Comparison of ENCODE assay signal across 8 cellular contexts in the genomic region with DNA sequence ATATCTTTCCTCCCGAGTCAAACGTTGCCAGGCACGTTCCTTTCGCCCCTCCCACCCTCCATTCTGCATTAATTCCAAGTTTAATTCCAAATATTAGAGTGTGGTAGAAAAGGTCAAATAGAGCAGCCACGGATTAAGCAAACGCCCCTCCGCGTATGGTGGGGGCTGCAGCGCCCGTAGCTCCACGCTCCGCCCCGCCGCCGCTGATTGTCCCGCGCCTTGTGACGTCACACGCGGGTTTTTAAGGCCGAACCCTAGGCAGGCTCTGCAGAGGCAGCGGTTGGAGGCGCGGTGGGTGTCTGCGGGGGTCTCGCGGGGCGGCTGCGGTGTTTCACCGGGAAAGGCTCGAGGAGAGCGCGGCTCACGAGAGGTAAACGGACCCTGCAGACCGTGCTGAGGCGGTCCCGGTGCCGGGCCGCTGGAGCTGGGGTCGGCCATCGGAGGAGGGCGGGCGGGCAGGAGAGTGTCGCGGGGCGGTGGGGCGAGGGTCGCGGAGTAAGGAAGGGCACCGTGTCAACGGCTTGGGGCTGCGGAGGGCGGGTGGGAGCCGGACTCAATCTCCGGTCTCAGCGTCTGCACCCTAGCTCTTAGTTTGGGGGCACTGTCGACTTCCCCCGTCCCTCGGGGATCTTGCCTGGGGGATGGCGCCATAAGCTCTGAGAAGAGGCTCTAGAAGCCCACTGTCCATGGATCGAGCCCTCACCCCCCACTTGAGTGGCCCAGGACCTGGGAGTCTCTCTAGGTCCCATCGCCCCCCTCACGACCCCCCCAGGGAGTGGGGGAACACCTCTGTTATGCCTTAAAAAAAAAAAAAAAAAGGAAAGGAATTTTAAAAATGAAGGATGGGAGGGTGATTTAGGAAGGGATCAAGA. TPM values are rescaled to one million over a fixed set of nuclear protein-coding genes. Genes with fewer than 3 reads are reported as not detected.
DNase-seq lines count a peak whose midpoint lies in the region; ATAC-seq, FAIRE-seq and TF ChIP-seq lines count a peak whose summit lies in the region.

A gene with protein sequence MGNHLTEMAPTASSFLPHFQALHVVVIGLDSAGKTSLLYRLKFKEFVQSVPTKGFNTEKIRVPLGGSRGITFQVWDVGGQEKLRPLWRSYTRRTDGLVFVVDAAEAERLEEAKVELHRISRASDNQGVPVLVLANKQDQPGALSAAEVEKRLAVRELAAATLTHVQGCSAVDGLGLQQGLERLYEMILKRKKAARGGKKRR (plus strand): TSS at position 270 of the 872 bp plus-strand sequence. CDS start 740 bp downstream, outside the sequence.

- DNase-seq in DMS153 (lab: John Stamatoyannopoulos, UW) (peak; percentile 53), HPDE6-E6E7 (ENCODE audit: extremely low spot score) (peak; percentile 73), NT2/D1 (ENCODE audit: low read depth, low spot score) (peak; percentile 35), mesothelial cell of epicardium (ENCODE audit: low spot score in 2 of 2, unreplicated experiment in 2 of 2) (peak; percentile 75 to 86)
- DNase-seq in activated CD8-positive, alpha-beta memory T cell treated with anti-CD3 and anti-CD28 coated beads, Interleukin-2, amount 50 U/mL, for 48 hours = peak; percentile 92
- DNase-seq in stimulated activated CD8-positive, alpha-beta memory T cell treated with anti-CD3 and anti-CD28 coated beads, Interleukin-15, amount 100 ng/mL, for 24 hours (ENCODE audit: low read depth) = peak; percentile 66

- TF ChIP-seq CTCF in mesothelial cell of epicardium (IDR thresholded peaks at IDR 0.05; ENCODE audit: unreplicated experiment) = no peak

- H3K27me3 Mint-ChIP-seq in mesothelial cell of epicardium (ENCODE audit: low read depth) = no peaks in the 10 kb centered on the region

- peaks cover 11% of the 10 kb centered on the region for H3K4me1 ChIP-seq in NT2/D1 (ENCODE audit: insufficient read depth, insufficient read length)

- H3K36me3 ChIP-seq in NT2/D1 (ENCODE audit: insufficient read depth, insufficient read length, low read length) = peaks cover 28% of the 10 kb centered on the region

- FAIRE-seq in endometrium (lab: Jason Lieb, UNC) = peak; percentile 76

- H3K27ac Mint-ChIP-seq in mesothelial cell of epicardium = peak within 1 kb of the TSS; percentile 87

- H3K36me3 Mint-ChIP-seq in mesothelial cell of epicardium = peaks cover 2% of the 10 kb centered on the region

- no peaks in the 10 kb centered on the region for H3K9me3 Mint-ChIP-seq in mesothelial cell of epicardium

- H3K4me3 ChIP-seq in NT2/D1 (ENCODE audit: insufficient read length, low read depth) = peak within 1 kb of the TSS; percentile 72

- no peaks in the 10 kb centered on the region for H3K27me3 ChIP-seq in NT2/D1 (ENCODE audit: insufficient read depth, insufficient read length)

- peaks cover 41% of the 10 kb centered on the region for H3K4me1 Mint-ChIP-seq in mesothelial cell of epicardium

- H3K9ac ChIP-seq in NT2/D1 (ENCODE audit: insufficient read length, low read depth) = peak within 1 kb of the TSS; percentile 86

- no peak for ATAC-seq in GM21423 (IDR thresholded peaks at IDR 0.05; ENCODE audit: unreplicated experiment)

- peak within 1 kb of the TSS; percentile 88 for H3K4me3 Mint-ChIP-seq in mesothelial cell of epicardium

- no peaks in the 10 kb centered on the region for H3K9me3 ChIP-seq in NT2/D1 (ENCODE audit: insufficient read depth, low read length)

RNA-seq across cellular contexts. Expression of the gene that starts here (rescaled TPM):
- total RNA-seq in mesothelial cell of epicardium = 7.9 to 8.6 TPM (median 8.1 TPM) in 3 replicates

Comparison
In these comparisons a context has a peak if more than half of its experiments do, and no peak if none do; other contexts are left out.
1. DNase-seq: peak in every context shown above with its lines; median percentile 92 in activated CD8-positive, alpha-beta memory T cell treated with anti-CD3 and anti-CD28 coated beads, Interleukin-2, amount 50 U/mL, for 48 hours; 80 in mesothelial cell of epicardium; 73 in HPDE6-E6E7; 66 in stimulated activated CD8-positive, alpha-beta memory T cell treated with anti-CD3 and anti-CD28 coated beads, Interleukin-15, amount 100 ng/mL, for 24 hours; 53 in DMS153; 35 in NT2/D1.